ENCODE assay signal across 8 cellular contexts in the genomic region with DNA sequence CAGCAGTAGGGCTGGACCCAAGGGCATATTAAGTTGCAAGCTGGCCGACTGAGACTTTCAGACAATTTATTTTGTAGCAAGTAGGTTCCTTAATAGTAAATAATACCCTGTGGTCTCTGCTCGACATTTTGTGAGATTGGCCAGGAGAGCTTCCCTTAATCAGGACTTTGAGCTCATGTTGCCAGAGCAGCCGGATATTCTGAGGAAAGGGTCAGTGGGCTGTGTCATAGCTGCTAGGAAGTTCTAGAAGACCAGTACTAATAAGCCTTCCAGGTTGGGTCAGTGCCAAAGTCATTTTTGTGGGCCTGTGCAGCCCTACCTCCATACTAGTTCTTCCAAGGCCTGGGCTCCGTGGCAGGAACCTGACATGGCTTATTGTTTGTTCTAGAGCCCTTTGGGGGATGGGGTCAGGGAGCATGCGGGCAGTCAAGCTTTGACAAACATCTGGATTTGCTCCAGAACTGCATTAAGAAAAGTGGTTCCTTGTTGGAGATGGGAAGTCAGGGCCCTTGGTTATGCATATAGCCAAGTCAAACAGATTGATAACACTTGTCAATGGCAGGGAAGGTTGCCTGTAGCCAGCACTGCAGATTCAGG. TPM values are rescaled to one million over a fixed set of nuclear protein-coding genes. Genes with fewer than 3 reads are reported as not detected.
DNase-seq lines count a peak whose midpoint lies in the region; ATAC-seq and TF ChIP-seq lines count a peak whose summit lies in the region.

No MANE protein-coding gene starts in this region.

- no peaks in the 10 kb centered on the region for H3K27me3 ChIP-seq in gastrocnemius medialis

- no peak for TF ChIP-seq CTCF in gastrocnemius medialis (IDR thresholded peaks at IDR 0.05 in 4 of 5, conservative IDR thresholded peaks at IDR 0.05 in 1 of 5)

- peaks cover 73 to 97% of the 10 kb centered on the region in 2 donors for H3K4me1 ChIP-seq in gastrocnemius medialis

- DNase-seq in EH (ENCODE audit: low read depth) = peak; percentile 13
- DNase-seq in astrocyte of the hippocampus (ENCODE audit: low read depth, low spot score) = peak; percentile 20
- peak; percentile 49 for DNase-seq in islet precursor cell
- no peak for DNase-seq in gastrocnemius medialis
- no peak for DNase-seq in midbrain (lab: John Stamatoyannopoulos, UW)
- DNase-seq in NCI-H2107 treated with DMSO at 0.1 percent for 48 hours (lab: John Stamatoyannopoulos, UW; ENCODE audit: unreplicated experiment) = no peak
- DNase-seq in kidney glomerular epithelial cell (lab: John Stamatoyannopoulos, UW) = no peak

- TF ChIP-seq POLR2A in gastrocnemius medialis (IDR thresholded peaks at IDR 0.05) = no peak

- peaks cover 0 to 12% of the 10 kb centered on the region in 2 donors for H3K36me3 ChIP-seq in gastrocnemius medialis

- peak overlapping the region in 2 of 4 donors; percentile 4 to 8 for H3K4me3 ChIP-seq in gastrocnemius medialis

- ATAC-seq in gastrocnemius medialis (peak in 1 of 2 donors; percentile 9), GM21737 (IDR thresholded peaks at IDR 0.05; ENCODE audit: unreplicated experiment) (no peak)

- in situ Hi-C loops in gastrocnemius medialis (cut with MboI; ENCODE audit: low sequenced_read_pairs in 4 of 4) = no loop called here

- peak overlapping the region; percentile 59 to 97 (median 92) for H3K27ac ChIP-seq in gastrocnemius medialis

- H3K9me3 ChIP-seq in gastrocnemius medialis = no peaks in the 10 kb centered on the region

- intact Hi-C loops in gastrocnemius medialis (cut with DNase I; ENCODE audit: low total_unique reads) = no loop called here

RNA-seq across cellular contexts. Expression of gene ALKBH5, which starts 7.5 kb away (rescaled TPM):
- total RNA-seq in gastrocnemius medialis = 100 to 1,000 TPM; 188 to 271 (median 224) TPM

RNA-seq across cellular contexts. Expression of gene LLGL1, which starts 34.3 kb away (rescaled TPM):
- 10 to 100 TPM in 3 of 4 donors, 1 to 10 TPM in 1; 9.7 to 21.0 (median 15.7) TPM for total RNA-seq in gastrocnemius medialis

Comparison
In these comparisons a context has a peak if more than half of its experiments do, and no peak if none do; other contexts are left out.
1. DNase-seq: peak in EH (single experiment), astrocyte of the hippocampus (single experiment) and islet precursor cell (single experiment); none in gastrocnemius medialis (0 of 2), midbrain (single experiment), NCI-H2107 treated with DMSO at 0.1 percent for 48 hours (single experiment) and kidney glomerular epithelial cell (single experiment).